1 cellular context compared by ENCODE assay signal in the genomic region with DNA sequence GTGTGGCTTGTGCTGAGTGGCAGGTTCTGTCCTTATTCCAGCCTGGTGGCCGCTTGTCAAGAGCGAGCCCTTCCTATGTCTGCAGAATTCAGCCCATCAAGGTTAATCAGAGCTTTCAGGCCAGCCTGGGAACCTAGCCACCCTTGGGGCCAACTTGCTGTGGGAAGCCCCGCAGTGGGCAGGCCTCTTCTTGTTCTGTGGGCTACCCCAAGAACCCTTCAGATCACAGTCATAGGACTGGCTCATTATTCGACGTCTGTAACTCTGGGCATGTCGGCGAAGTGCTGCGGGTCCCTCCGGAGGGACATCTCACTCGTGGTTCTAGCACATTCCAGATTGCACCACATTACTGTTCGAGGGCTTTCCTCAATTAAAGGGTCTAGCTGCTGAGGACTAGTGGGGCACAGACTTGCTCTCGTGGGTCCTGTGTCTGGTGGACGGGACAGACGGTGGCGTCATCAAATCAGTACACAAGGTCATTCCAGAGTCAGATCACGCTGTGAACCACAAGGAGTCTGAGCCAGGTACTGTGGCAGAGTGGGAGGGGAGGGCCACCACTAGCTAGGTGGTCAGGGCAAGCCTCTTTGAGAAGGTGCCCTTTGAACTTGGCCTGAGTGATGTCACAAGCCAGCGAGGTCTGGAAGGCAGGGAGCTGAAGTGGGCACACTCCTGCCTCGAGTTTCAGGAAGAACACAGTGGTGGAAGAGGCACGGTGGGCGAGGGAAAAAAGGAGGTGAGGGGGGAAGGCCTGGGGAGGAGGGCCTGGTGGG.
TF ChIP-seq lines count a peak whose summit lies in the region.

No MANE protein-coding gene starts in this region.

TF ChIP-seq in H1, 55 proteins besides CTCF, POLR2A, EP300 and RAD21:
- TF ChIP-seq CREB1 (IDR thresholded peaks at IDR 0.05), result no peak
- TF ChIP-seq NRF1 (IDR thresholded peaks at IDR 0.05; ENCODE audit: low read depth, low read length), result no peak
- TF ChIP-seq KDM1A (IDR thresholded peaks at IDR 0.05; ENCODE audit: borderline replicate concordance, low read length), result no peak
- TF ChIP-seq, protein P1, sequence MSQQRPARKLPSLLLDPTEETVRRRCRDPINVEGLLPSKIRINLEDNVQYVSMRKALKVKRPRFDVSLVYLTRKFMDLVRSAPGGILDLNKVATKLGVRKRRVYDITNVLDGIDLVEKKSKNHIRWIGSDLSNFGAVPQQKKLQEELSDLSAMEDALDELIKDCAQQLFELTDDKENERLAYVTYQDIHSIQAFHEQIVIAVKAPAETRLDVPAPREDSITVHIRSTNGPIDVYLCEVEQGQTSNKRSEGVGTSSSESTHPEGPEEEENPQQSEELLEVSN (IDR thresholded peaks at IDR 0.05), result no peak
- TF ChIP-seq TCF12 (IDR thresholded peaks at IDR 0.05; ENCODE audit: low read depth, low read length), result no peak
- no peak for TF ChIP-seq FOSL1 (IDR thresholded peaks at IDR 0.05; ENCODE audit: insufficient read depth, low read depth, low read length)
- TF ChIP-seq ZNF274 (IDR thresholded peaks at IDR 0.05; ENCODE audit: borderline replicate concordance, extremely low read depth, low read length), result no peak
- TF ChIP-seq TBP (IDR thresholded peaks at IDR 0.05; ENCODE audit: low read depth, low read length), result no peak
- TF ChIP-seq CHD1 (IDR thresholded peaks at IDR 0.05; ENCODE audit: low read depth, low read length), result no peak
- TF ChIP-seq SAP30 (IDR thresholded peaks at IDR 0.05; ENCODE audit: insufficient read depth, insufficient replicate concordance, low read length), result no peak
- no peak for TF ChIP-seq POU5F1 (IDR thresholded peaks at IDR 0.05; ENCODE audit: low read depth, low read length)
- TF ChIP-seq KDM4A (IDR thresholded peaks at IDR 0.05; ENCODE audit: low read depth, low read length, severe bottlenecking), result no peak
- TF ChIP-seq SP4 (IDR thresholded peaks at IDR 0.05; ENCODE audit: low read length), result no peak
- no peak for TF ChIP-seq CBX8 (IDR thresholded peaks at IDR 0.05; ENCODE audit: borderline replicate concordance, low read depth, low read length)
- TF ChIP-seq YY1 (IDR thresholded peaks at IDR 0.05; ENCODE audit: low read depth, low read length), result no peak
